In the genomic region with DNA sequence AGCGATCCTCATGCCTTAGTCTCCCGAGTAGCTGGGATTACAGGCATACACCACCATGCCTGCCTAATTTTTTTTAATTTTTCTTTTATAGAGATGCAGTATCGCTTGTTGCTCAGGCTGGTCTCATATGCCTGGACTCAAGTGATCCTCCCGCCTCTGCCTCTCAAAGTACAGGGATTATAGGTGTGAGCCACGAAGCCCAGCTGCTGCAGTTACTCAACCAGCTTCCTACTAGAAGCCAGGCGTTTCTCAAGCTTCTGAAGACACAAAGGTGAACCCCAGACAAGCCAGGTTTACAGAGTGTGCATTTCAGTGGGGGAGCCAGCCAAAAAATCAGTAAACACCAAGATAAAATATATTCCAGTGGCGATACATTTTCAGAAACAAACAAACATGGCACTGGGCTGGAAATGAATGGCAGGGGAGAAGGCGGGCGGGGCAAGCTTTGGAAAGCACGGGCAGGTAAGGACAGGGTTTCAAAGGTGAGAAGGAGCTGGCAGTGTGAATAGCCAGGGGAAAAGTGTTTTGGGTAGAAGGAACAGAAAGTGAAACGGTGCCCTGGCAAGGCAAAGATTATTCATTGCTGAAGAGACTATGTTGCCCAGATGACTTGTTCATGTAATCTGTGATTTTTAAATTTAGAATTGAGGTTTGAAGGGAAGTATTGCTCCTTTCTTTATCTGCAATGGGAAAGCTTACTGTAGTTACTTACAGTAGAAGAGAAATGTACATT, we compare ENCODE assay signal across 21 cellular contexts.
DNase-seq lines count a peak whose midpoint lies in the region; ATAC-seq lines count a peak whose summit lies in the region.
"Had no signal": no experiment of that assay in that cellular context is flagged by ENCODE, and none has a peak within 500 bp of the region (broad histone marks: within the 10 kb centered on the region; RNA-seq: fewer than 3 reads in every experiment).

No MANE protein-coding gene starts in this region.

- H3K4me3 Mint-ChIP-seq in activated CD4-positive, alpha-beta memory T cell treated with anti-CD3 and anti-CD28 coated beads for 36 hours: no peak overlapping the region
- no peak overlapping the region for H3K4me3 Mint-ChIP-seq in activated CD4-positive, alpha-beta memory T cell treated with anti-CD3 and anti-CD28 coated beads, Interleukin-2, amount 10 ng/mL, durations not matched to agents 7 days and 5 days
- H3K4me3 Mint-ChIP-seq: naive thymus-derived CD8-positive, alpha-beta T cell; T-helper 2 cell treated with Interferon-gamma antibody and Interleukin-4, amounts not matched to agents 5 μg/mL and 100 μg/mL, for 36 hours; type B pancreatic cell had no signal

- H3K27ac ChIP-seq in SJCRH30: no peak overlapping the region
- H3K27ac ChIP-seq: stomach had no signal

- H3K27me3 Mint-ChIP-seq in activated CD4-positive, alpha-beta memory T cell treated with anti-CD3 and anti-CD28 coated beads for 36 hours: no peaks in the 10 kb centered on the region
- no peaks in the 10 kb centered on the region for H3K27me3 Mint-ChIP-seq in activated CD4-positive, alpha-beta memory T cell treated with anti-CD3 and anti-CD28 coated beads, Interleukin-2, amount 10 ng/mL, durations not matched to agents 7 days and 5 days
- H3K27me3 Mint-ChIP-seq: naive thymus-derived CD8-positive, alpha-beta T cell; type B pancreatic cell had no signal

- intact Hi-C loops in activated CD4-positive, alpha-beta memory T cell treated with anti-CD3 and anti-CD28 coated beads for 36 hours (cut with micrococcal nuclease): loop anchor here (10.0 kb wide), 1 partner anchor 204 kb away; no protein-coding TSS in a partner anchor

- peak; percentile 15 for DNase-seq in activated CD4-positive, alpha-beta memory T cell treated with anti-CD3 and anti-CD28 coated beads for 36 hours
- DNase-seq in activated CD4-positive, alpha-beta memory T cell treated with anti-CD3 and anti-CD28 coated beads, Interleukin-2, amount 10 ng/mL, durations not matched to agents 7 days and 5 days: no peak
- DNase-seq in SJCRH30 (peak; percentile 8 to 60), H7 (no peak), middle frontal gyrus (ENCODE audit: extremely low spot score, low spot score) (no peak), MG63 (no peak), SHP77 treated with DMSO at 0.1 percent for 48 hours (lab: John Stamatoyannopoulos, UW) (no peak)
- DNase-seq: activated CD4-positive, alpha-beta T cell treated with anti-CD3 and anti-CD28 coated beads for 1 hour; activated naive CD4-positive, alpha-beta T cell; aorta; DND-41; naive thymus-derived CD8-positive, alpha-beta T cell; NCI-H1694; OCI-M1; posterior cingulate gyrus; stimulated activated CD4-positive, alpha-beta T cell treated with anti-CD3 and anti-CD28 coated beads, Interleukin-2, amount 100 ng/mL, for 24 hours; stomach had no signal

- no peaks in the 10 kb centered on the region for H3K36me3 ChIP-seq in SJCRH30
- H3K36me3 ChIP-seq in H7 (replicated peaks; ENCODE audit: control insufficient read depth, insufficient read depth, low read length): no peaks in the 10 kb centered on the region
- H3K36me3 ChIP-seq in MG63: no peaks in the 10 kb centered on the region
- H3K36me3 ChIP-seq: stomach had no signal

- H3K4me1 ChIP-seq in SJCRH30: no peaks in the 10 kb centered on the region
- H3K4me1 ChIP-seq: stomach had no signal

- H3K27me3 ChIP-seq in SJCRH30 (no peaks in the 10 kb centered on the region), H7 (ENCODE audit: control insufficient read depth, insufficient read depth, low read length) (no peaks in the 10 kb centered on the region), MG63 (no peaks in the 10 kb centered on the region)
- H3K27me3 ChIP-seq: stomach had no signal

- no peak overlapping the region for H3K27ac Mint-ChIP-seq in activated CD4-positive, alpha-beta memory T cell treated with anti-CD3 and anti-CD28 coated beads for 36 hours
- no peak overlapping the region for H3K27ac Mint-ChIP-seq in activated CD4-positive, alpha-beta memory T cell treated with anti-CD3 and anti-CD28 coated beads, Interleukin-2, amount 10 ng/mL, durations not matched to agents 7 days and 5 days
- H3K27ac Mint-ChIP-seq: naive thymus-derived CD8-positive, alpha-beta T cell; T-helper 2 cell treated with Interferon-gamma antibody and Interleukin-4, amounts not matched to agents 5 μg/mL and 100 μg/mL, for 36 hours; type B pancreatic cell had no signal

- CTCF ChIA-PET in activated CD4-positive, alpha-beta memory T cell treated with anti-CD3 and anti-CD28 coated beads for 36 hours (lab: Charles Lee): no interaction called here
- CTCF ChIA-PET in activated CD4-positive, alpha-beta memory T cell treated with anti-CD3 and anti-CD28 coated beads, Interleukin-2, amount 10 ng/mL, durations not matched to agents 7 days and 5 days (lab: Charles Lee): interaction anchor here (0.9 kb wide), 1 partner anchor 34 kb away, joined by 3 read pairs; no protein-coding TSS in a partner anchor

- no peaks in the 10 kb centered on the region for H3K36me3 Mint-ChIP-seq in activated CD4-positive, alpha-beta memory T cell treated with anti-CD3 and anti-CD28 coated beads for 36 hours
- H3K36me3 Mint-ChIP-seq in activated CD4-positive, alpha-beta memory T cell treated with anti-CD3 and anti-CD28 coated beads, Interleukin-2, amount 10 ng/mL, durations not matched to agents 7 days and 5 days (ENCODE audit: low read depth): no peaks in the 10 kb centered on the region
- H3K36me3 Mint-ChIP-seq: type B pancreatic cell had no signal

- peak; percentile 43 for ATAC-seq in HG03175 (IDR thresholded peaks at IDR 0.05; ENCODE audit: unreplicated experiment)
- ATAC-seq: HepG2; naive thymus-derived CD8-positive, alpha-beta T cell had no signal

- H3K4me3 ChIP-seq in SJCRH30 (no peak overlapping the region), H7 (ENCODE audit: insufficient read depth, low read depth, low read length) (no peak overlapping the region), MG63 (no peak overlapping the region)
- H3K4me3 ChIP-seq: stomach had no signal

- H3K9me3 ChIP-seq in SJCRH30 (replicated peaks) (no peaks in the 10 kb centered on the region), MG63 (no peaks in the 10 kb centered on the region)
- H3K9me3 ChIP-seq: stomach had no signal

- H3K9me3 Mint-ChIP-seq in activated CD4-positive, alpha-beta memory T cell treated with anti-CD3 and anti-CD28 coated beads for 36 hours: no peaks in the 10 kb centered on the region
- no peaks in the 10 kb centered on the region for H3K9me3 Mint-ChIP-seq in activated CD4-positive, alpha-beta memory T cell treated with anti-CD3 and anti-CD28 coated beads, Interleukin-2, amount 10 ng/mL, durations not matched to agents 7 days and 5 days
- H3K9me3 Mint-ChIP-seq: T-helper 2 cell treated with Interferon-gamma antibody and Interleukin-4, amounts not matched to agents 5 μg/mL and 100 μg/mL, for 36 hours; type B pancreatic cell had no signal

- H3K4me1 Mint-ChIP-seq in activated CD4-positive, alpha-beta memory T cell treated with anti-CD3 and anti-CD28 coated beads for 36 hours (ENCODE audit: low read depth): peaks cover 18% of the 10 kb centered on the region
- H3K4me1 Mint-ChIP-seq in activated CD4-positive, alpha-beta memory T cell treated with anti-CD3 and anti-CD28 coated beads, Interleukin-2, amount 10 ng/mL, durations not matched to agents 7 days and 5 days: peaks cover 19% of the 10 kb centered on the region

- POLR2A ChIA-PET in activated CD4-positive, alpha-beta memory T cell treated with anti-CD3 and anti-CD28 coated beads for 36 hours (lab: Charles Lee): no interaction called here
- POLR2A ChIA-PET in activated CD4-positive, alpha-beta memory T cell treated with anti-CD3 and anti-CD28 coated beads, Interleukin-2, amount 10 ng/mL, durations not matched to agents 7 days and 5 days (lab: Charles Lee): no interaction called here

Comparison
In these comparisons a context has a peak if more than half of its experiments do, and no peak if none do; other contexts are left out.
1. DNase-seq: peak in activated CD4-positive, alpha-beta memory T cell treated with anti-CD3 and anti-CD28 coated beads for 36 hours (single experiment) and SJCRH30 (2 of 2); none in activated CD4-positive, alpha-beta memory T cell treated with anti-CD3 and anti-CD28 coated beads, Interleukin-2, amount 10 ng/mL, durations not matched to agents 7 days and 5 days (single experiment), H7 (single experiment), middle frontal gyrus (single experiment), MG63 (single experiment) and SHP77 treated with DMSO at 0.1 percent for 48 hours (single experiment).